ENCODE assay signal across 8 cellular contexts in the genomic region with DNA sequence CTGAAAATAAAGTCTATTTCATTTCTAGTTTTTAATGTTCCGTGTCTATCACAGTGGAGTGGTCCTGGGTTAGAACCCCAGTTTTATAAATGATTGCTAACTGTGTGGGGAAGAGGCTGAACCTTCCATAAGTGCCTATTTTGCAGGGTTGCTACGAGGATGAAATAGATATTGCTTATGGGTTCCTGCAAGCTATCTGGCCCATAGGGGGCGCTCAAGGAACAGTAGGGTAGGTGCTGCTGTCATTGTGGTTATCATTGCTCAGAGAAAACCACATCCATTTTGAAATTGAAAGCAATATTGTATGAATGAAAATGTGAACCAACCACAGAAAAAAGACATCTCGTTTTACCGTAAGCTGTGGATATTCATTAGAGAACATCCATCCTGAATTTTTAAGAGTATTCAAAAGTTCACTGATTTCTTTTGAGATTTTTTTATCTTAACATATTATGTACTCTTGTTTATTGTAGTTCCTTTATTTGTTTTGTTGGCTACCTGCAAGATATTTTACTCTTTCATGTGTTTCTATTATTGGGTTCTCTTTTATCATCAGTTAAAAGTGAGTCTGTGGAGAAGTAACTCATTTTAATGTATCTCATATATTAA.
DNase-seq lines count a peak whose midpoint lies in the region; ATAC-seq and TF ChIP-seq lines count a peak whose summit lies in the region.

No MANE protein-coding gene starts in this region.

- no peaks in the 10 kb centered on the region for H3K4me1 ChIP-seq in mammary epithelial cell (ENCODE audit: insufficient read depth, low read length)

- in situ Hi-C loops in mammary epithelial cell (cut with MboI; ENCODE audit: low sequenced_read_pairs in 2 of 2): no loop called here

- H3K27ac ChIP-seq in WERI-Rb-1 (no peak overlapping the region), mammary epithelial cell (ENCODE audit: insufficient read depth, low read depth, low read length) (no peak overlapping the region)

- H4K20me1 ChIP-seq in mammary epithelial cell (ENCODE audit: insufficient read depth, low read length): no peaks in the 10 kb centered on the region

- dilution Hi-C loops in mammary epithelial cell (cut with HindIII; ENCODE audit: low sequenced_read_pairs): no loop called here

- H3K9me3 ChIP-seq in WERI-Rb-1 (ENCODE audit: severe bottlenecking) (no peaks in the 10 kb centered on the region), mammary epithelial cell (replicated peaks; ENCODE audit: insufficient read depth, low read length) (no peaks in the 10 kb centered on the region)

- no peak overlapping the region for H3K9ac ChIP-seq in mammary epithelial cell (ENCODE audit: insufficient read depth, low read length)

- no TSS peak for BruUV-seq in mammary epithelial cell (replicated peaks; lab: Mats Ljungman, UMichigan)

- WGBS in mammary epithelial cell (ENCODE audit: low coverage, missing lambda C conversion rate): 45% methylated on average over 5 of the region's 5 CpGs

- no peak overlapping the region for H2AFZ ChIP-seq in mammary epithelial cell (ENCODE audit: low read depth, low read length)

- ATAC-seq in GM18873 (IDR thresholded peaks at IDR 0.05; ENCODE audit: low FRiP score, unreplicated experiment) (peak; percentile 88), HG03097 (IDR thresholded peaks at IDR 0.05; ENCODE audit: low FRiP score, unreplicated experiment) (peak; percentile 94), left colon (peak; percentile 48)

- H3K4me3 ChIP-seq in AG10803 (ENCODE audit: low read length) (no peak overlapping the region), WERI-Rb-1 (ENCODE audit: low read depth, low read length) (no peak overlapping the region), mammary epithelial cell (replicated peaks in 1 of 3; ENCODE audit: insufficient read depth in 1 of 3, low read depth in 2 of 3, low read length in 3 of 3) (no peak overlapping the region)

- DNase-seq in AG10803 (ENCODE audit: low read depth) (peak; percentile 73), NCI-H2171 (lab: John Stamatoyannopoulos, UW) (peak; percentile 66), WERI-Rb-1 (peak; percentile 75), mammary epithelial cell (peak; percentile 58), left colon (peak; percentile 58 to 90)
- DNase-seq in stimulated activated CD4-positive, alpha-beta T cell treated with anti-CD3 and anti-CD28 coated beads, Interleukin-4, amount 100 ng/mL, for 48 hours (ENCODE audit: low read depth in 2 of 2): peak; percentile 84 to 90

- no peaks in the 10 kb centered on the region for H3K36me3 ChIP-seq in WERI-Rb-1
- H3K36me3 ChIP-seq in mammary epithelial cell (ENCODE audit: insufficient read depth, low read length): no peaks in the 10 kb centered on the region

- H3K27me3 ChIP-seq in WERI-Rb-1 (ENCODE audit: insufficient read depth, low read depth, severe bottlenecking) (no peaks in the 10 kb centered on the region), mammary epithelial cell (ENCODE audit: insufficient read depth, low read length) (no peaks in the 10 kb centered on the region)

- TF ChIP-seq CTCF in AG10803 (conservative IDR thresholded peaks at IDR 0.05; ENCODE audit: low read length): peak; percentile 86
- TF ChIP-seq CTCF in WERI-Rb-1 (IDR thresholded peaks at IDR 0.05; ENCODE audit: low read depth, low read length): peak; percentile 78
- peak; percentile 55 to 60 for TF ChIP-seq CTCF in mammary epithelial cell (conservative IDR thresholded peaks at IDR 0.05 in 1 of 2, IDR thresholded peaks at IDR 0.05 in 1 of 2; ENCODE audit: extremely low read depth in 1 of 2, insufficient read depth in 1 of 2, low read depth in 1 of 2, low read length in 2 of 2)

- intact Hi-C loops in mammary epithelial cell (cut with micrococcal nuclease): loop anchor here (2.0 to 5.0 kb wide), 2 partner anchors 227 to 255 kb away; no protein-coding TSS in a partner anchor
- intact Hi-C loops in left colon (cut with DNase I, micrococcal nuclease): no loop called here

- no peaks in the 10 kb centered on the region for H3K79me2 ChIP-seq in mammary epithelial cell (ENCODE audit: insufficient read depth, low read length)

- CTCF ChIA-PET in mammary epithelial cell (lab: Charles Lee; ENCODE audit: low non-redundant PET): interaction anchor here (0.6 kb wide), 1 partner anchor 228 kb away, joined by 6 read pairs; no protein-coding TSS in a partner anchor

- H3K4me2 ChIP-seq in mammary epithelial cell (ENCODE audit: insufficient read depth, low read depth, low read length): no peak overlapping the region
